ENCODE assay signal across 8 cellular contexts in genomic region chr16:30609928-30610839, GRCh38. TPM values are rescaled to one million over a fixed set of nuclear protein-coding genes. Genes with fewer than 3 reads are reported as not detected.
DNase-seq lines count a peak whose midpoint lies in the region; ATAC-seq and TF ChIP-seq lines count a peak whose summit lies in the region.

TSS of gene ZNF689 (minus strand) at chr16:30610389. CDS start at chr16:30610041, 348 bp downstream.

- peak within 1 kb of the TSS; percentile 94 for H3K27ac Mint-ChIP-seq in chondrocyte (ENCODE audit: unreplicated experiment)

- TF ChIP-seq POLR2A in GM19099 (IDR thresholded peaks at IDR 0.05; ENCODE audit: extremely low read depth, insufficient read length, low read depth) = peak; percentile 81

- DNase-seq in AG20443 (ENCODE audit: low spot score) (peak; percentile 98), NCI-H510A treated with DMSO at 0.1 percent for 48 hours (lab: John Stamatoyannopoulos, UW) (peak; percentile 99), chondrocyte (ENCODE audit: low spot score) (peak; percentile 89), kidney epithelial cell (ENCODE audit: low read depth) (peak; percentile 74)
- peak; percentile 89 for DNase-seq in activated CD4-positive, alpha-beta T cell treated with anti-CD3 and anti-CD28 coated beads for 24 hours (ENCODE audit: low read depth in 2 of 2)
- DNase-seq in stimulated activated CD4-positive, alpha-beta T cell treated with anti-CD3 and anti-CD28 coated beads, Interleukin-15, amount 100 ng/mL, for 48 hours (ENCODE audit: low read depth in 2 of 2) = peak; percentile 91 to 93

- H3K27me3 Mint-ChIP-seq in chondrocyte (ENCODE audit: low read depth) = no peaks in the 10 kb centered on the region

- TF ChIP-seq CTCF in chondrocyte (IDR thresholded peaks at IDR 0.05) (peak; percentile 32), kidney epithelial cell (IDR thresholded peaks at IDR 0.05; ENCODE audit: insufficient read depth, low read length, poor library complexity, severe bottlenecking) (no peak)

- peaks cover 5% of the 10 kb centered on the region for H3K36me3 Mint-ChIP-seq in chondrocyte (ENCODE audit: low read depth)

- H3K4me3 Mint-ChIP-seq in chondrocyte (ENCODE audit: unreplicated experiment) = peak within 1 kb of the TSS; percentile 85

- H3K36me3 ChIP-seq in kidney epithelial cell (ENCODE audit: control insufficient read depth, insufficient read depth, low read length) = no peaks in the 10 kb centered on the region

- peak; percentile 81 for ATAC-seq in HG03432 (IDR thresholded peaks at IDR 0.05; ENCODE audit: unreplicated experiment)

- no peaks in the 10 kb centered on the region for H3K9me3 Mint-ChIP-seq in chondrocyte (ENCODE audit: low read depth)

- H3K4me1 Mint-ChIP-seq in chondrocyte (ENCODE audit: low read depth) = peaks cover 10% of the 10 kb centered on the region

- H3K27me3 ChIP-seq in kidney epithelial cell (ENCODE audit: control insufficient read depth, insufficient read depth, low read length) = no peaks in the 10 kb centered on the region

- peak within 1 kb of the TSS; percentile 65 for H3K4me3 ChIP-seq in kidney epithelial cell (ENCODE audit: low read depth, low read length)

RNA-seq across cellular contexts. Expression of gene ZNF689, which starts in this region (rescaled TPM):
- total RNA-seq in chondrocyte (5.9 to 8.5 TPM (median 7.1 TPM) in 3 replicates), kidney epithelial cell (12.3 and 13.8 TPM in 2 replicates)

Comparison
In these comparisons a context has a peak if more than half of its experiments do, and no peak if none do; other contexts are left out.
1. Peak in every context shown above with its lines: DNase-seq, ATAC-seq and H3K4me3 ChIP-seq.